ENCODE assay signal across 30 cellular contexts in genomic region chr5:129445379-129445778, GRCh38. TPM values are rescaled to one million over a fixed set of nuclear protein-coding genes. Genes with fewer than 3 reads are reported as not detected.
DNase-seq lines count a peak whose midpoint lies in the region; ATAC-seq and TF ChIP-seq lines count a peak whose summit lies in the region.
"Had no signal": no experiment of that assay in that cellular context is flagged by ENCODE, and none has a peak within 500 bp of the region (broad histone marks: within the 10 kb centered on the region; RNA-seq: fewer than 3 reads in every experiment).

No MANE protein-coding gene starts in this region.

- DNase-seq in stimulated activated CD4-positive, alpha-beta T cell treated with anti-CD3 and anti-CD28 coated beads, Interleukin-2, amount 100 ng/mL, for 24 hours, result no peak
- DNase-seq in NCI-H1105 treated with DMSO at 0.1 percent for 48 hours (lab: John Stamatoyannopoulos, UW), result no peak
- no peak for DNase-seq in GM13977 (ENCODE audit: low spot score)
- DNase-seq in right cardiac atrium, result no peak
- DNase-seq: activated CD4-positive, alpha-beta T cell treated with anti-CD3 and anti-CD28 coated beads for 4 hours; activated CD8-positive, alpha-beta T cell treated with anti-CD3 and anti-CD28 coated beads, Interleukin-2, amount 10 ng/mL, durations not matched to agents 7 days and 5 days; anterior cingulate cortex; GOT3; IMR-90; left colon; naive thymus-derived CD8-positive, alpha-beta T cell; NCI-H446 treated with DMSO at 0.1 percent for 48 hours; RPMI8226; sigmoid colon; stimulated activated CD4-positive, alpha-beta T cell treated with anti-CD3 and anti-CD28 coated beads, Interleukin-12 subunit alpha, Interleukin-12 subunit beta, amount 100 ng/mL, for 4 hours; stimulated activated CD4-positive, alpha-beta T cell treated with anti-CD3 and anti-CD28 coated beads, Interleukin-4, amount 100 ng/mL, for 24 hours; T1000; transverse colon had no signal

- H3K4me1 ChIP-seq in right cardiac atrium (ENCODE audit: control insufficient read depth, insufficient read depth, low read length), result no peaks in the 10 kb centered on the region
- H3K4me1 ChIP-seq: BLaER1 treated with 17β-estradiol and CSF1 and Interleukin-3, amounts not matched to agents 10 nM and 100 nM; prostate gland; SJSA1; transverse colon had no signal

- no peak for TF ChIP-seq CTCF in GM13977 (IDR thresholded peaks at IDR 0.05; ENCODE audit: extremely low read depth, insufficient read depth, missing control alignments)

- no peak overlapping the region for H3K27ac ChIP-seq in right cardiac atrium (ENCODE audit: low read length)
- H3K27ac ChIP-seq: BLaER1 treated with 17β-estradiol and CSF1 and Interleukin-3, amounts not matched to agents 10 nM and 100 nM; prostate gland; sigmoid colon; SJSA1; transverse colon; VCaP had no signal

- 89% methylated on average over 2 of the region's 2 CpGs for WGBS in right cardiac atrium

- H3K4me3 ChIP-seq in right cardiac atrium (ENCODE audit: low read length), result no peak overlapping the region
- H3K4me3 ChIP-seq: BLaER1 treated with 17β-estradiol and CSF1 and Interleukin-3, amounts not matched to agents 10 nM and 100 nM; prostate gland; sigmoid colon; SJSA1; transverse colon had no signal

- intact Hi-C loops in right cardiac atrium (cut with DNase I), result no loop called here

- in situ Hi-C loops in GM13977 (cut with MboI; ENCODE audit: low pct_unique_long_range_greater_than_20kb, low sequenced_read_pairs, unreplicated experiment), result no loop called here

- no peaks in the 10 kb centered on the region for H3K9me3 ChIP-seq in right cardiac atrium (ENCODE audit: control insufficient read depth, low read length)
- H3K9me3 ChIP-seq: BLaER1 treated with 17β-estradiol and CSF1 and Interleukin-3, amounts not matched to agents 10 nM and 100 nM; prostate gland; sigmoid colon; SJSA1; transverse colon had no signal

- peak; percentile 84 for ATAC-seq in GM18868 (IDR thresholded peaks at IDR 0.05; ENCODE audit: unreplicated experiment)
- ATAC-seq in HG02852 (IDR thresholded peaks at IDR 0.05; ENCODE audit: unreplicated experiment), result peak; percentile 67
- peak; percentile 59 for ATAC-seq in HG03442 (IDR thresholded peaks at IDR 0.05; ENCODE audit: unreplicated experiment)
- no peak for ATAC-seq in right cardiac atrium
- ATAC-seq: activated CD8-positive, alpha-beta T cell treated with anti-CD3 and anti-CD28 coated beads, Interleukin-2, amount 10 ng/mL, durations not matched to agents 7 days and 5 days; activated T-helper 17 cell treated with anti-CD3 and anti-CD28 coated beads, Interleukin-2, amount 50 U/mL, for 72 hours; left colon; naive thymus-derived CD8-positive, alpha-beta T cell had no signal

- no peaks in the 10 kb centered on the region for H3K27me3 ChIP-seq in right cardiac atrium (ENCODE audit: control insufficient read depth, insufficient read depth)
- H3K27me3 ChIP-seq: BLaER1 treated with 17β-estradiol and CSF1 and Interleukin-3, amounts not matched to agents 10 nM and 100 nM; sigmoid colon; SJSA1; transverse colon had no signal

RNA-seq across cellular contexts. Expression of gene ADAMTS19, which starts 14.7 kb away (rescaled TPM):
- total RNA-seq in right cardiac atrium, result 1 to 10 TPM; 1.1 to 2.1 (median 1.8) TPM
- 0.25 TPM for polyA plus RNA-seq in right cardiac atrium
- total RNA-seq: activated CD8-positive, alpha-beta T cell treated with anti-CD3 and anti-CD28 coated beads, Interleukin-2, amount 10 ng/mL, durations not matched to agents 7 days and 5 days; activated T-helper 17 cell treated with anti-CD3 and anti-CD28 coated beads, Interleukin-2, amount 50 U/mL, for 72 hours; endothelial cell of umbilical vein; lung microvascular endothelial cell; mononuclear cell; naive thymus-derived CD8-positive, alpha-beta T cell; OCI-LY7; SJSA1 had no signal
- polyA plus RNA-seq: endothelial cell of umbilical vein; naive thymus-derived CD8-positive, alpha-beta T cell had no signal

Comparison
In these comparisons a context has a peak if more than half of its experiments do, and no peak if none do; other contexts are left out.
1. ATAC-seq: peak in GM18868 (single experiment), HG02852 (single experiment) and HG03442 (single experiment); none in right cardiac atrium (0 of 2).